In the genomic region with DNA sequence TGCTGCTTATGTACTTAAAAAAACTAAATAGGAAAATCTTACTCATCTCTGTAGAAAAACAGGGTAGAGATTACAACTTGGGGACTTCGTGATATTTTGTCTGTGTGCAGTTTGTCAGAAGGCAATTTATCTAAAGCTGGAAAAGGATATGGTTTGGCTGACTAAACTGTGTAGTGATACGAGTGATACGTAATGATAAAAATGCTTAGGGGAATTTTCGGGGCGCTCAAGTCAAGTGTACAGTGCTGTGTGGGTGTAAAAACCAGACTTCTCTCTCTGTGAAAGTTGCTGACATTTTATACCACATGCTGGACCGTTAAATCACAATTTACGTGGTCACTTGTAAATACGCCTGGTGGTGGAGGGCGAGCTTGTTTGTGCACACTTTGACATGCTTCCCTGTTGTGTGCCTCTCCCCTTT, we compare ENCODE assay signal across 8 cellular contexts.
DNase-seq lines count a peak whose midpoint lies in the region; ATAC-seq and TF ChIP-seq lines count a peak whose summit lies in the region.

No MANE protein-coding gene starts in this region.

- H3F3A ChIP-seq in GM23248 (ENCODE audit: insufficient read depth): no peaks in the 10 kb centered on the region

- ATAC-seq in GM19023 (IDR thresholded peaks at IDR 0.05; ENCODE audit: unreplicated experiment): peak; percentile 96
- peak; percentile 96 for ATAC-seq in HG02885 (IDR thresholded peaks at IDR 0.05; ENCODE audit: poor library complexity, unreplicated experiment)

- in situ Hi-C loops in GM23248 (cut with MboI): no loop called here

- no peaks in the 10 kb centered on the region for H3K27me3 Mint-ChIP-seq in nephron progenitor cell (ENCODE audit: low read depth, poor library complexity)

- H3K36me3 Mint-ChIP-seq in nephron progenitor cell (ENCODE audit: low read depth): peaks cover 8% of the 10 kb centered on the region

- no peak for TF ChIP-seq EP300 in sigmoid colon (IDR thresholded peaks at IDR 0.05)

- H4K20me1 ChIP-seq in GM23248 (ENCODE audit: insufficient read depth): no peaks in the 10 kb centered on the region

- no peak overlapping the region for H3K9ac ChIP-seq in GM23248

- H3K4me1 Mint-ChIP-seq in nephron progenitor cell: peaks cover 25% of the 10 kb centered on the region

- intact Hi-C loops in testis (cut with DNase I; ENCODE audit: low total_unique reads) (no loop called here), sigmoid colon (cut with DNase I) (no loop called here)

- TF ChIP-seq CTCF in nephron progenitor cell (IDR thresholded peaks at IDR 0.05) (no peak), testis (IDR thresholded peaks at IDR 0.05) (no peak), sigmoid colon (IDR thresholded peaks at IDR 0.05) (no peak)

- no peak for TF ChIP-seq POLR2A in testis (IDR thresholded peaks at IDR 0.05)
- TF ChIP-seq POLR2A in sigmoid colon (IDR thresholded peaks at IDR 0.05): no peak

- H3K79me2 ChIP-seq in GM23248 (ENCODE audit: insufficient read depth): no peaks in the 10 kb centered on the region

- no peaks in the 10 kb centered on the region for H3K4me1 ChIP-seq in testis
- no peaks in the 10 kb centered on the region for H3K4me1 ChIP-seq in sigmoid colon
- no peaks in the 10 kb centered on the region for H3K4me1 ChIP-seq in GM23248 (ENCODE audit: insufficient read depth)

- H3K9me3 Mint-ChIP-seq in nephron progenitor cell: peaks cover 19% of the 10 kb centered on the region

- H3K36me3 ChIP-seq in testis (ENCODE audit: low read depth, missing control alignments): no peaks in the 10 kb centered on the region
- no peaks in the 10 kb centered on the region for H3K36me3 ChIP-seq in sigmoid colon
- no peaks in the 10 kb centered on the region for H3K36me3 ChIP-seq in GM23248 (ENCODE audit: low read depth)

- no peak overlapping the region for H2AFZ ChIP-seq in GM23248

- H3K27me3 ChIP-seq in testis: no peaks in the 10 kb centered on the region
- no peaks in the 10 kb centered on the region for H3K27me3 ChIP-seq in sigmoid colon
- H3K27me3 ChIP-seq in GM23248 (replicated peaks; ENCODE audit: insufficient read depth): no peaks in the 10 kb centered on the region

- H3K4me2 ChIP-seq in GM23248 (ENCODE audit: unreplicated experiment): no peak overlapping the region

- no peak overlapping the region for H3K27ac Mint-ChIP-seq in nephron progenitor cell

- H3K9me3 ChIP-seq in testis (no peaks in the 10 kb centered on the region), sigmoid colon (no peaks in the 10 kb centered on the region), GM23248 (ENCODE audit: low read depth) (no peaks in the 10 kb centered on the region)

- H3K27ac ChIP-seq in testis (no peak overlapping the region), sigmoid colon (no peak overlapping the region), GM23248 (no peak overlapping the region)

- peak; percentile 4 for DNase-seq in activated CD4-positive, alpha-beta T cell treated with anti-CD3 and anti-CD28 coated beads, Interleukin-2, amount 50 U/mL, for 1 hour
- DNase-seq in nephron progenitor cell (no peak), RKO (ENCODE audit: low spot score) (no peak), testis (no peak), sigmoid colon (no peak), GM23248 (no peak)

- H3K9me2 ChIP-seq in GM23248 (ENCODE audit: insufficient read depth): no peaks in the 10 kb centered on the region

- 74 to 77% methylated on average over 9 of the region's 9 CpGs for whole genome bisulfite sequencing in testis, 2 donors
- WGBS in sigmoid colon, 2 donors: 63% methylated on average over 9 of the region's 9 CpGs
- WGBS in GM23248 (ENCODE audit: low coverage in 1 of 2, low lambda C conversion rate in 2 of 2, missing lambda C conversion rate in 2 of 2), 2 experiments: 81 to 85% methylated on average over 9 of the region's 9 CpGs

- no peak overlapping the region for H3K4me3 ChIP-seq in testis
- no peak overlapping the region for H3K4me3 ChIP-seq in sigmoid colon
- H3K4me3 ChIP-seq in GM23248: no peak overlapping the region

- peak overlapping the region; percentile 1 for H3K4me3 Mint-ChIP-seq in nephron progenitor cell
